Comparison of ENCODE assay signal across 9 cellular contexts in genomic region chr6:10411915-10412164, GRCh38. TPM values are rescaled to one million over a fixed set of nuclear protein-coding genes. Genes with fewer than 3 reads are reported as not detected.
A peak's percentile ranks its signal among the peaks of the same experiment; 100 is the strongest.
DNase-seq lines count a peak whose midpoint lies in the region; ATAC-seq, FAIRE-seq and TF ChIP-seq lines count a peak whose summit lies in the region.
"Had no signal": no experiment of that assay in that cellular context is flagged by ENCODE, and none has a peak within 500 bp of the region (broad histone marks: within the 10 kb centered on the region; RNA-seq: fewer than 3 reads in every experiment).

No MANE protein-coding gene starts in this region.

- H3K27me3 Mint-ChIP-seq in activated T-helper 2 cell treated with anti-CD3 and anti-CD28 coated beads, Interferon-gamma antibody, Interleukin-2, Interleukin-4, amounts not matched to agents 10 μg/mL and 5 μg/mL and 100 μg/mL, durations not matched to agents 14 hours and 24 hours and 36 hours (ENCODE audit: low read depth) = peaks cover 88% of the 10 kb centered on the region
- H3K27me3 Mint-ChIP-seq in stimulated activated naive B cell treated with anti-CD40 and anti-IgM and Interleukin-4, amounts not matched to agents 10 μg/mL and 1 μg/mL and 100 μg/mL, for 72 hours = peaks cover 84 to 90% of the 10 kb centered on the region in 2 donors

- 3% methylated on average over 18 of the region's 18 CpGs for WGBS in A549 (ENCODE audit: missing lambda C conversion rate)

- CTCF ChIA-PET in A549 (lab: Yijun Ruan, JAX) = interaction anchor here (1.2 kb wide), 1 partner anchor 10 kb away, joined by 4 read pairs; no protein-coding TSS in a partner anchor

- H3K4me1 ChIP-seq in A549 (peaks cover 12% of the 10 kb centered on the region; the same call in 2 of the 3 replicates), iPS-15b (ENCODE audit: control insufficient read depth, insufficient read depth, low read length) (peaks cover 27% of the 10 kb centered on the region)

- H3K27me3 ChIP-seq in iPS-15b (ENCODE audit: control insufficient read depth, insufficient read depth, low read length) = peaks cover 97% of the 10 kb centered on the region

- H3K9me3 ChIP-seq in A549 (no peaks in the 10 kb centered on the region), iPS-15b (ENCODE audit: control insufficient read depth, insufficient read depth, low read length) (no peaks in the 10 kb centered on the region)

- no peak for TF ChIP-seq EP300 in A549 (IDR thresholded peaks at IDR 0.05)

- H3K4me2 ChIP-seq in A549 = peak overlapping the region; percentile 88

- DNase-seq in A549 (ENCODE audit: low read depth in 1 of 2, low spot score in 1 of 2) (no peak), AG20443 (ENCODE audit: low spot score) (no peak), NCI-H510A (lab: John Stamatoyannopoulos, UW) (no peak), hepatic stellate cell (ENCODE audit: low spot score) (no peak)
- no peak for DNase-seq in activated T-helper 2 cell treated with anti-CD3 and anti-CD28 coated beads, Interferon-gamma antibody, Interleukin-2, Interleukin-4, amounts not matched to agents 10 μg/mL and 5 μg/mL and 100 μg/mL, durations not matched to agents 14 hours and 24 hours and 36 hours (ENCODE audit: low spot score)
- DNase-seq in stimulated activated naive B cell treated with anti-CD40 and anti-IgM and Interleukin-4, amounts not matched to agents 10 μg/mL and 1 μg/mL and 100 μg/mL, for 72 hours = no peak

- H3K27ac Mint-ChIP-seq in activated T-helper 2 cell treated with anti-CD3 and anti-CD28 coated beads, Interferon-gamma antibody, Interleukin-2, Interleukin-4, amounts not matched to agents 10 μg/mL and 5 μg/mL and 100 μg/mL, durations not matched to agents 14 hours and 24 hours and 36 hours = peak overlapping the region; percentile 81
- peak overlapping the region; percentile 89 for H3K27ac Mint-ChIP-seq in stimulated activated naive B cell treated with anti-CD40 and anti-IgM and Interleukin-4, amounts not matched to agents 10 μg/mL and 1 μg/mL and 100 μg/mL, for 72 hours

- TF ChIP-seq RAD21 in A549 (conservative IDR thresholded peaks at IDR 0.05 in 1 of 2, IDR thresholded peaks at IDR 0.05 in 1 of 2) = no peak

- peak overlapping the region; percentile 96 to 98 for H3K27ac ChIP-seq in A549

- peaks cover 6% of the 10 kb centered on the region for H3K9me3 Mint-ChIP-seq in activated T-helper 2 cell treated with anti-CD3 and anti-CD28 coated beads, Interferon-gamma antibody, Interleukin-2, Interleukin-4, amounts not matched to agents 10 μg/mL and 5 μg/mL and 100 μg/mL, durations not matched to agents 14 hours and 24 hours and 36 hours
- peaks cover 14% of the 10 kb centered on the region in 2 donors for H3K9me3 Mint-ChIP-seq in stimulated activated naive B cell treated with anti-CD40 and anti-IgM and Interleukin-4, amounts not matched to agents 10 μg/mL and 1 μg/mL and 100 μg/mL, for 72 hours

- no peaks in the 10 kb centered on the region for H3K36me3 ChIP-seq in iPS-15b (ENCODE audit: control insufficient read depth, insufficient read depth, low read length)

- peaks cover 10% of the 10 kb centered on the region for H3K36me3 Mint-ChIP-seq in activated T-helper 2 cell treated with anti-CD3 and anti-CD28 coated beads, Interferon-gamma antibody, Interleukin-2, Interleukin-4, amounts not matched to agents 10 μg/mL and 5 μg/mL and 100 μg/mL, durations not matched to agents 14 hours and 24 hours and 36 hours (ENCODE audit: low read depth)
- H3K36me3 Mint-ChIP-seq in stimulated activated naive B cell treated with anti-CD40 and anti-IgM and Interleukin-4, amounts not matched to agents 10 μg/mL and 1 μg/mL and 100 μg/mL, for 72 hours = peaks cover 19 to 36% of the 10 kb centered on the region in 2 donors

- H3K9ac ChIP-seq in iPS-15b (ENCODE audit: low read depth, low read length) = no peak overlapping the region

- no peak for TF ChIP-seq CTCF in A549 (IDR thresholded peaks at IDR 0.05)

- H3K4me3 ChIP-seq in A549 (peak overlapping the region; percentile 52), iPS-15b (ENCODE audit: low read depth, low read length) (peak overlapping the region; percentile 44)

- peak; percentile 41; the same call in 1 of the 2 replicates for TF ChIP-seq POLR2A in A549 (IDR thresholded peaks at IDR 0.05; ENCODE audit: low read length)

- ATAC-seq in A549 = no peak; a peak in 1 of 6 replicates
- ATAC-seq in GM21717 (IDR thresholded peaks at IDR 0.05; ENCODE audit: unreplicated experiment) = peak; percentile 6
- ATAC-seq in stimulated activated naive B cell treated with anti-CD40 and anti-IgM and Interleukin-4, amounts not matched to agents 10 μg/mL and 1 μg/mL and 100 μg/mL, for 72 hours (replicated peaks) = peak; percentile 4 to 12

- FAIRE-seq in A549 (lab: Jason Lieb, UNC) = no peak
- FAIRE-seq: colon had no signal

- H3K4me1 Mint-ChIP-seq in activated T-helper 2 cell treated with anti-CD3 and anti-CD28 coated beads, Interferon-gamma antibody, Interleukin-2, Interleukin-4, amounts not matched to agents 10 μg/mL and 5 μg/mL and 100 μg/mL, durations not matched to agents 14 hours and 24 hours and 36 hours (ENCODE audit: low read depth) = peaks cover 27% of the 10 kb centered on the region
- H3K4me1 Mint-ChIP-seq in stimulated activated naive B cell treated with anti-CD40 and anti-IgM and Interleukin-4, amounts not matched to agents 10 μg/mL and 1 μg/mL and 100 μg/mL, for 72 hours = peaks cover 30 to 57% of the 10 kb centered on the region in 2 donors

- POLR2A ChIA-PET in A549 (lab: Yijun Ruan, JAX) = interaction anchor here (1.0 kb wide), 1 partner anchor 29 kb away, joined by 3 read pairs; no protein-coding TSS in a partner anchor

- H3K4me3 Mint-ChIP-seq in activated T-helper 2 cell treated with anti-CD3 and anti-CD28 coated beads, Interferon-gamma antibody, Interleukin-2, Interleukin-4, amounts not matched to agents 10 μg/mL and 5 μg/mL and 100 μg/mL, durations not matched to agents 14 hours and 24 hours and 36 hours (ENCODE audit: low read depth) = peak overlapping the region; percentile 88
- peak overlapping the region; percentile 90 to 96 for H3K4me3 Mint-ChIP-seq in stimulated activated naive B cell treated with anti-CD40 and anti-IgM and Interleukin-4, amounts not matched to agents 10 μg/mL and 1 μg/mL and 100 μg/mL, for 72 hours

- intact Hi-C loops in activated T-helper 2 cell treated with anti-CD3 and anti-CD28 coated beads, Interferon-gamma antibody, Interleukin-2, Interleukin-4, amounts not matched to agents 10 μg/mL and 5 μg/mL and 100 μg/mL, durations not matched to agents 14 hours and 24 hours and 36 hours (cut with micrococcal nuclease) = loop anchor here (1.0 to 5.0 kb wide), 5 partner anchors 8 to 475 kb away; partner anchors contain the start of gene SYCP2L

TF ChIP-seq in A549, 52 proteins besides CTCF, POLR2A, EP300 and RAD21:
- TF ChIP-seq FOSB (CRISPR knock-in tag; IDR thresholded peaks at IDR 0.05) = no peak

RNA-seq across cellular contexts. Expression of gene TFAP2A, which starts 3.0 kb away (rescaled TPM):
- polyA plus RNA-seq in A549 (2011; rRNA removed) (10.8 and 13.1 TPM in 2 replicates), A549 (2017; fragmentation: RNase III; extraction: RNeasy Plus Mini Kit Qiagen cat#74134 plus additional on column Dnase treatment) (26.0 to 31.4 TPM (median 26.9 TPM) in 3 replicates)
- polyA plus RNA-seq in A549 (2012; cell fraction: cytosol; rRNA removed) = 17.4 and 22.2 TPM in 2 replicates
- 21.1 and 32.8 TPM in 2 replicates for polyA plus RNA-seq in A549 (2012; cell fraction: nucleus; rRNA removed)
- 8.5 and 10.3 TPM in 2 replicates for polyA minus RNA-seq in A549 (2011; rRNA and poly(A)+ RNA removed)
- total RNA-seq in activated T-helper 2 cell treated with anti-CD3 and anti-CD28 coated beads, Interferon-gamma antibody, Interleukin-2, Interleukin-4, amounts not matched to agents 10 μg/mL and 5 μg/mL and 100 μg/mL, durations not matched to agents 14 hours and 24 hours and 36 hours = 0.23 TPM in 1 of 2 replicates, not detected in the other

Comparison
In these comparisons a context has a peak if more than half of its experiments do, and no peak if none do; other contexts are left out.
1. ATAC-seq: peak in GM21717 (single experiment) and stimulated activated naive B cell treated with anti-CD40 and anti-IgM and Interleukin-4, amounts not matched to agents 10 μg/mL and 1 μg/mL and 100 μg/mL, for 72 hours (2 of 2); none in A549 (0 of 2).